ENCODE assay signal across 8 cellular contexts in the genomic region with DNA sequence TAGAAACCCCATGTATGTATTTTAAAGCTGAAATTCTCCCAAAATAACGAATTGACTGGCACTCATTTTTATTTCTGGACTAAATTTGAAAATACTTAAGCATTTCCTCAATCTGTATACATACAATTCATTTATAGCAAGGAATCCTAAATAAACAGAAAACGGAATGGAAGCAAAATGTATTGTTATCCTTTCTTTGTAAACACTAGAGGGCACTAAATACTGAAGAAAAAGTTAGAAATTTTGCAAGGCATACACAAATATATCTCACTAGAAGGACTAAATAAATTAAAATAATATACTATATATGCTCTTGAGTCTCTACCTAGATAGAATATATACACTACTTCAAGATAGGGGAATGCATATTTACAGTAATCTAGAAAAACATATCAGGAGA. TPM values are rescaled to one million over a fixed set of nuclear protein-coding genes. Genes with fewer than 3 reads are reported as not detected.
DNase-seq lines count a peak whose midpoint lies in the region; ATAC-seq and TF ChIP-seq lines count a peak whose summit lies in the region.

No MANE protein-coding gene starts in this region.

- H3F3A ChIP-seq in PC-9 (ENCODE audit: insufficient read depth, low read depth) = no peaks in the 10 kb centered on the region

- H2AFZ ChIP-seq in PC-9 = no peak overlapping the region

- no peaks in the 10 kb centered on the region for H3K9me3 ChIP-seq in PC-9 (ENCODE audit: insufficient read depth, low read depth)

- H3K27me3 ChIP-seq in PC-9 (ENCODE audit: insufficient read depth, low read depth) = no peaks in the 10 kb centered on the region

- no peaks in the 10 kb centered on the region for H3K9me2 ChIP-seq in PC-9 (ENCODE audit: insufficient read depth)

- H3K79me2 ChIP-seq in PC-9 (ENCODE audit: low read depth) = no peaks in the 10 kb centered on the region

- H3K27ac ChIP-seq in PC-9 = no peak overlapping the region

- TF ChIP-seq RAD21 in Ishikawa (IDR thresholded peaks at IDR 0.05; ENCODE audit: low read depth) = peak; percentile 42; the same call in 1 of the 2 replicates

- CTCF ChIA-PET in PC-9 (lab: Charles Lee) = no interaction called here

- TF ChIP-seq EP300 in Ishikawa (IDR thresholded peaks at IDR 0.05; ENCODE audit: borderline replicate concordance) = no peak

- no peak for ATAC-seq in GM19395 (IDR thresholded peaks at IDR 0.05; ENCODE audit: unreplicated experiment)
- no peak for ATAC-seq in HG02973 (IDR thresholded peaks at IDR 0.05; ENCODE audit: unreplicated experiment)

- TF ChIP-seq CTCF in PC-9 (conservative IDR thresholded peaks at IDR 0.05) = peak; percentile 58

- intact Hi-C loops in PC-9 (cut with micrococcal nuclease; ENCODE audit: unreplicated experiment) = no loop called here
- intact Hi-C loops in activated T-helper 1 cell treated with anti-CD3 and anti-CD28 coated beads, Interleukin-12 subunit alpha, Interleukin-12 subunit beta, Interleukin-2, Interleukin-4 antibody, amounts not matched to agents 30 ng/mL and 10 ng/mL and 1 ng/mL, durations not matched to agents 14 hours and 24 hours and 36 hours (cut with micrococcal nuclease) = loop anchor here (5.0 kb wide), 1 partner anchor 132 kb away; no protein-coding TSS in a partner anchor

- H3K4me3 Mint-ChIP-seq in activated T-helper 1 cell treated with anti-CD3 and anti-CD28 coated beads, Interleukin-12 subunit alpha, Interleukin-12 subunit beta, Interleukin-2, Interleukin-4 antibody, amounts not matched to agents 30 ng/mL and 10 ng/mL and 1 ng/mL, durations not matched to agents 14 hours and 24 hours and 36 hours = no peak overlapping the region

- H3K36me3 ChIP-seq in PC-9 (ENCODE audit: low read depth) = no peaks in the 10 kb centered on the region

- H3K4me2 ChIP-seq in PC-9 = no peak overlapping the region

- no peaks in the 10 kb centered on the region for H3K36me3 Mint-ChIP-seq in activated T-helper 1 cell treated with anti-CD3 and anti-CD28 coated beads, Interleukin-12 subunit alpha, Interleukin-12 subunit beta, Interleukin-2, Interleukin-4 antibody, amounts not matched to agents 30 ng/mL and 10 ng/mL and 1 ng/mL, durations not matched to agents 14 hours and 24 hours and 36 hours (ENCODE audit: low read depth)

- no peaks in the 10 kb centered on the region for H3K9me3 Mint-ChIP-seq in activated T-helper 1 cell treated with anti-CD3 and anti-CD28 coated beads, Interleukin-12 subunit alpha, Interleukin-12 subunit beta, Interleukin-2, Interleukin-4 antibody, amounts not matched to agents 30 ng/mL and 10 ng/mL and 1 ng/mL, durations not matched to agents 14 hours and 24 hours and 36 hours

- POLR2A ChIA-PET in PC-9 (lab: Charles Lee; ENCODE audit: unreplicated experiment) = no interaction called here

- no peaks in the 10 kb centered on the region for H3K4me1 Mint-ChIP-seq in activated T-helper 1 cell treated with anti-CD3 and anti-CD28 coated beads, Interleukin-12 subunit alpha, Interleukin-12 subunit beta, Interleukin-2, Interleukin-4 antibody, amounts not matched to agents 30 ng/mL and 10 ng/mL and 1 ng/mL, durations not matched to agents 14 hours and 24 hours and 36 hours (ENCODE audit: low read depth)

- H3K4me1 ChIP-seq in PC-9 (replicated peaks; ENCODE audit: insufficient read depth) = no peaks in the 10 kb centered on the region

- no peak overlapping the region for H3K4me3 ChIP-seq in PC-9

- H4K20me1 ChIP-seq in PC-9 (ENCODE audit: insufficient read depth) = no peaks in the 10 kb centered on the region

- no peak overlapping the region for H3K27ac Mint-ChIP-seq in activated T-helper 1 cell treated with anti-CD3 and anti-CD28 coated beads, Interleukin-12 subunit alpha, Interleukin-12 subunit beta, Interleukin-2, Interleukin-4 antibody, amounts not matched to agents 30 ng/mL and 10 ng/mL and 1 ng/mL, durations not matched to agents 14 hours and 24 hours and 36 hours

- BruUV-seq in PC-9 (replicated peaks; lab: Mats Ljungman, UMichigan) = no TSS peak

- H3K27me3 Mint-ChIP-seq in activated T-helper 1 cell treated with anti-CD3 and anti-CD28 coated beads, Interleukin-12 subunit alpha, Interleukin-12 subunit beta, Interleukin-2, Interleukin-4 antibody, amounts not matched to agents 30 ng/mL and 10 ng/mL and 1 ng/mL, durations not matched to agents 14 hours and 24 hours and 36 hours (ENCODE audit: insufficient read depth) = no peaks in the 10 kb centered on the region

- DNase-seq in DMS53 (lab: John Stamatoyannopoulos, UW) = peak; percentile 60
- no peak for DNase-seq in PC-9
- DNase-seq in kidney tubule cell (ENCODE audit: low spot score) = peak; percentile 14
- DNase-seq in EL = no peak
- DNase-seq in activated T-helper 1 cell treated with anti-CD3 and anti-CD28 coated beads, Interleukin-12 subunit alpha, Interleukin-12 subunit beta, Interleukin-2, Interleukin-4 antibody, amounts not matched to agents 30 ng/mL and 10 ng/mL and 1 ng/mL, durations not matched to agents 14 hours and 24 hours and 36 hours (ENCODE audit: low spot score) = no peak

TF ChIP-seq in Ishikawa, 13 proteins besides CTCF, POLR2A, EP300 and RAD21:
- TF ChIP-seq TEAD4 (IDR thresholded peaks at IDR 0.05) (no peak), NFIC (IDR thresholded peaks at IDR 0.05) (no peak)
- TF ChIP-seq, protein P1, sequence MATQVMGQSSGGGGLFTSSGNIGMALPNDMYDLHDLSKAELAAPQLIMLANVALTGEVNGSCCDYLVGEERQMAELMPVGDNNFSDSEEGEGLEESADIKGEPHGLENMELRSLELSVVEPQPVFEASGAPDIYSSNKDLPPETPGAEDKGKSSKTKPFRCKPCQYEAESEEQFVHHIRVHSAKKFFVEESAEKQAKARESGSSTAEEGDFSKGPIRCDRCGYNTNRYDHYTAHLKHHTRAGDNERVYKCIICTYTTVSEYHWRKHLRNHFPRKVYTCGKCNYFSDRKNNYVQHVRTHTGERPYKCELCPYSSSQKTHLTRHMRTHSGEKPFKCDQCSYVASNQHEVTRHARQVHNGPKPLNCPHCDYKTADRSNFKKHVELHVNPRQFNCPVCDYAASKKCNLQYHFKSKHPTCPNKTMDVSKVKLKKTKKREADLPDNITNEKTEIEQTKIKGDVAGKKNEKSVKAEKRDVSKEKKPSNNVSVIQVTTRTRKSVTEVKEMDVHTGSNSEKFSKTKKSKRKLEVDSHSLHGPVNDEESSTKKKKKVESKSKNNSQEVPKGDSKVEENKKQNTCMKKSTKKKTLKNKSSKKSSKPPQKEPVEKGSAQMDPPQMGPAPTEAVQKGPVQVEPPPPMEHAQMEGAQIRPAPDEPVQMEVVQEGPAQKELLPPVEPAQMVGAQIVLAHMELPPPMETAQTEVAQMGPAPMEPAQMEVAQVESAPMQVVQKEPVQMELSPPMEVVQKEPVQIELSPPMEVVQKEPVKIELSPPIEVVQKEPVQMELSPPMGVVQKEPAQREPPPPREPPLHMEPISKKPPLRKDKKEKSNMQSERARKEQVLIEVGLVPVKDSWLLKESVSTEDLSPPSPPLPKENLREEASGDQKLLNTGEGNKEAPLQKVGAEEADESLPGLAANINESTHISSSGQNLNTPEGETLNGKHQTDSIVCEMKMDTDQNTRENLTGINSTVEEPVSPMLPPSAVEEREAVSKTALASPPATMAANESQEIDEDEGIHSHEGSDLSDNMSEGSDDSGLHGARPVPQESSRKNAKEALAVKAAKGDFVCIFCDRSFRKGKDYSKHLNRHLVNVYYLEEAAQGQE (IDR thresholded peaks at IDR 0.05; ENCODE audit: low read depth) = no peak

RNA-seq across cellular contexts. Expression of a gene that starts 23.1 kb away (rescaled TPM):
- total RNA-seq in PC-9 (2021) = not detected in 2 replicates
- total RNA-seq in activated T-helper 1 cell treated with anti-CD3 and anti-CD28 coated beads, Interleukin-12 subunit alpha, Interleukin-12 subunit beta, Interleukin-2, Interleukin-4 antibody, amounts not matched to agents 30 ng/mL and 10 ng/mL and 1 ng/mL, durations not matched to agents 14 hours and 24 hours and 36 hours = not detected in 2 replicates

Comparison
In these comparisons a context has a peak if more than half of its experiments do, and no peak if none do; other contexts are left out.
1. DNase-seq: peak in DMS53 (single experiment) and kidney tubule cell (single experiment); none in PC-9 (0 of 2), EL (single experiment) and activated T-helper 1 cell treated with anti-CD3 and anti-CD28 coated beads, Interleukin-12 subunit alpha, Interleukin-12 subunit beta, Interleukin-2, Interleukin-4 antibody, amounts not matched to agents 30 ng/mL and 10 ng/mL and 1 ng/mL, durations not matched to agents 14 hours and 24 hours and 36 hours (single experiment).